ENCODE assay signal across 1 cellular context in genomic region chr13:44347905-44348304, GRCh38.
TF ChIP-seq lines count a peak whose summit lies in the region.

No MANE protein-coding gene starts in this region.

TF ChIP-seq in IMR-90, 13 proteins besides CTCF, POLR2A, EP300 and RAD21 (continued from another document):
- TF ChIP-seq ELK1 (IDR thresholded peaks at IDR 0.05; ENCODE audit: borderline replicate concordance, low read depth, low read length), result no peak
